ENCODE assay signal across 8 cellular contexts in the genomic region with DNA sequence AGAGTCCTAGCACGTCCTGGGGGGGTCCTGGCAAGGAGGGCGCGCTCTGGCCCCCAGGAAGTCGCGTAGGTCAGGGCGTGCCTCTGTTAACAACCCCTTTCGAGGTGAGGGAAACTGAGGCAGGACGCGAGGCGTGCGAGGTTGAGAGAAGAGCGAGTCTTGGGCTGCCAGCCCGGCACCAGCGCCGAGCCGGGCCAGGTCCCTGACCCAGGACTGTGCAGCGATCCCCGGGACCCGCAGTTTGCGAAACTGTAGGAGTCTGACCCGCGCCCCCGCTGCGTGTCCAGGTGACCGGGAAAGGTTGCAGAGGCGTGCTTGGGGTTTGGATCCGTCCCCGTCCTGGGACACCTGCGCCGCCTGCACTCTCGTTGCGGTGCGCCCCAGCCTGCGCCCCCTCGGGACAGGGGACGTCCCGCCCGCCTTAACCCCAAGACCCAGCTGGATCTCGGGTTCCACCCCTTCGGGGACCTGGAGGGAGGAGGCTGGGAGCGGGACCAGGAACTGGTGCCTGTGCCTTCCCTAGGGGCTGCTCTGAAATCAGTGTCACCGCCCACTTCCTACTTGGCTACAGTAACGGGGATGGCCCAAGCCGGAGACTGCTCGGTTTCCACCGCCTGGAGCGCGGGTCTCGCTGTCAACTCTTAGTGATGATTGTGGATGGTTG. TPM values are rescaled to one million over a fixed set of nuclear protein-coding genes. Genes with fewer than 3 reads are reported as not detected.
DNase-seq lines count a peak whose midpoint lies in the region; ATAC-seq, FAIRE-seq and TF ChIP-seq lines count a peak whose summit lies in the region.

No MANE protein-coding gene starts in this region.

- peaks cover 10% of the 10 kb centered on the region for H3K4me1 ChIP-seq in A673 (ENCODE audit: insufficient read depth, low read length, poor library complexity, severe bottlenecking)
- H3K4me1 ChIP-seq in PC-9 (replicated peaks; ENCODE audit: insufficient read depth): peaks cover 13% of the 10 kb centered on the region; the same call in 1 of the 2 replicates

- peak overlapping the region; percentile 78 for H3K4me2 ChIP-seq in PC-9

- no peaks in the 10 kb centered on the region for H3K36me3 Mint-ChIP-seq in activated naive CD4-positive, alpha-beta T cell treated with anti-CD3 and anti-CD28 coated beads for 36 hours (ENCODE audit: low read depth)

- peak overlapping the region; percentile 78 for H3K27ac Mint-ChIP-seq in activated naive CD4-positive, alpha-beta T cell treated with anti-CD3 and anti-CD28 coated beads for 36 hours

- H3K27me3 ChIP-seq in A673 (replicated peaks; ENCODE audit: insufficient read depth, low read depth, low read length, poor library complexity): peaks cover 9% of the 10 kb centered on the region
- H3K27me3 ChIP-seq in PC-9 (ENCODE audit: insufficient read depth, low read depth): no peaks in the 10 kb centered on the region

- peak; percentile 51 for FAIRE-seq in GM18507 (lab: Jason Lieb, UNC)

- H4K20me1 ChIP-seq in PC-9 (ENCODE audit: insufficient read depth): 0 out of 2 replicates have a peak, but pooled peaks cover 7% of the 10 kb centered on the region

- peak overlapping the region; percentile 46 for H3K27ac ChIP-seq in A673 (ENCODE audit: low read depth, low read length, poor library complexity, severe bottlenecking)
- H3K27ac ChIP-seq in PC-9: no peak overlapping the region

- CTCF ChIA-PET in A673 (lab: Charles Lee): interaction anchor here (0.5 kb wide), 1 partner anchor 16 kb away, joined by 3 read pairs; no protein-coding TSS in a partner anchor
- CTCF ChIA-PET in PC-9 (lab: Charles Lee): interaction anchor here (0.6 kb wide), 1 partner anchor 875 kb away, joined by 3 read pairs; no protein-coding TSS in a partner anchor
- CTCF ChIA-PET in activated naive CD4-positive, alpha-beta T cell treated with anti-CD3 and anti-CD28 coated beads for 36 hours (lab: Charles Lee): interaction anchor here (0.7 kb wide), 1 partner anchor 10 kb away, joined by 5 read pairs; no protein-coding TSS in a partner anchor

- DNase-seq in A673 (ENCODE audit: low spot score) (peak; percentile 70), GM18507 (ENCODE audit: extremely low spot score, insufficient read length, low read depth) (no peak), PC-9 (peak; percentile 52 to 64), Right ventricle myocardium superior (peak; percentile 88), nucleus accumbens (lab: John Stamatoyannopoulos, UW) (peak in 30 of 56 donors; percentile 15 to 57 (median 29))
- peak; percentile 79 for DNase-seq in activated naive CD4-positive, alpha-beta T cell treated with anti-CD3 and anti-CD28 coated beads for 36 hours

- peak overlapping the region; percentile 71 for H3K4me3 ChIP-seq in A673 (ENCODE audit: low read depth, low read length, poor library complexity, severe bottlenecking)
- H3K4me3 ChIP-seq in PC-9: peak overlapping the region; percentile 84

- H3F3A ChIP-seq in PC-9 (ENCODE audit: insufficient read depth, low read depth): no peaks in the 10 kb centered on the region

- intact Hi-C loops in A673 (cut with micrococcal nuclease; ENCODE audit: unreplicated experiment) (no loop called here), PC-9 (cut with micrococcal nuclease; ENCODE audit: unreplicated experiment) (loop anchor here (1.0 to 5.0 kb wide), 2 partner anchors 99 to 150 kb away; partner anchors contain the start of gene TSNAX), Right ventricle myocardium superior (cut with DNase I) (no loop called here)
- intact Hi-C loops in activated naive CD4-positive, alpha-beta T cell treated with anti-CD3 and anti-CD28 coated beads for 36 hours (cut with micrococcal nuclease): loop anchor here (1.0 to 10.0 kb wide), 5 partner anchors 72 to 650 kb away; partner anchors contain the start of genes ARV1, SPRTN, TSNAX and TTC13

- peak overlapping the region; percentile 82 for H3K4me3 Mint-ChIP-seq in activated naive CD4-positive, alpha-beta T cell treated with anti-CD3 and anti-CD28 coated beads for 36 hours

- no peaks in the 10 kb centered on the region for H3K79me2 ChIP-seq in PC-9 (ENCODE audit: low read depth)

- POLR2A ChIA-PET in A673 (lab: Charles Lee; ENCODE audit: low non-redundant PET): no interaction called here
- POLR2A ChIA-PET in PC-9 (lab: Charles Lee; ENCODE audit: unreplicated experiment): interaction anchor here (0.6 to 0.7 kb wide), 3 partner anchors 16 to 759 kb away, joined by 3 to 6 read pairs (median 6); partner anchors contain the start of gene C1orf198

- TF ChIP-seq CTCF in A673 (conservative IDR thresholded peaks at IDR 0.05; ENCODE audit: low read depth, low read length) (no peak), PC-9 (conservative IDR thresholded peaks at IDR 0.05) (no peak)

- H3K4me1 Mint-ChIP-seq in activated naive CD4-positive, alpha-beta T cell treated with anti-CD3 and anti-CD28 coated beads for 36 hours (ENCODE audit: low read depth): peaks cover 28% of the 10 kb centered on the region

- H2AFZ ChIP-seq in PC-9: peak overlapping the region; percentile 98

- H3K36me3 ChIP-seq in A673 (ENCODE audit: insufficient read depth, low read length, poor library complexity, severe bottlenecking) (no peaks in the 10 kb centered on the region), PC-9 (ENCODE audit: low read depth) (no peaks in the 10 kb centered on the region)

- no peaks in the 10 kb centered on the region for H3K27me3 Mint-ChIP-seq in activated naive CD4-positive, alpha-beta T cell treated with anti-CD3 and anti-CD28 coated beads for 36 hours (ENCODE audit: low read depth)

- no peaks in the 10 kb centered on the region for H3K9me3 ChIP-seq in A673 (ENCODE audit: low read depth, low read length, poor library complexity, severe bottlenecking)
- H3K9me3 ChIP-seq in PC-9 (ENCODE audit: insufficient read depth, low read depth): no peaks in the 10 kb centered on the region

- BruUV-seq in A673 (replicated peaks; lab: Mats Ljungman, UMichigan) (no TSS peak), PC-9 (replicated peaks; lab: Mats Ljungman, UMichigan) (no TSS peak)

- peak; percentile 60 for ATAC-seq in HG03139 (IDR thresholded peaks at IDR 0.05; ENCODE audit: unreplicated experiment)
- ATAC-seq in Right ventricle myocardium superior (ENCODE audit: poor library complexity): peak; percentile 89
- no peak for ATAC-seq in HG02763 (IDR thresholded peaks at IDR 0.05; ENCODE audit: unreplicated experiment)

- no peaks in the 10 kb centered on the region; the same call in 1 of the 2 replicates for H3K9me2 ChIP-seq in PC-9 (ENCODE audit: insufficient read depth)

- no peaks in the 10 kb centered on the region for H3K9me3 Mint-ChIP-seq in activated naive CD4-positive, alpha-beta T cell treated with anti-CD3 and anti-CD28 coated beads for 36 hours

RNA-seq across cellular contexts. Expression of gene DISC1, which starts 0.5 kb away (rescaled TPM):
- total RNA-seq in A673 (2021) (1.8 and 3.0 TPM in 2 replicates), PC-9 (2021) (7.4 and 12.1 TPM in 2 replicates), Right ventricle myocardium superior (3.0 TPM)
- total RNA-seq in activated naive CD4-positive, alpha-beta T cell treated with anti-CD3 and anti-CD28 coated beads for 36 hours: 1 to 10 TPM; 4.8 to 5.0 TPM

Comparison
In these comparisons a context has a peak if more than half of its experiments do, and no peak if none do; other contexts are left out.
1. intact Hi-C loops: an anchor here in PC-9 (1.0 to 5.0 kb wide) and activated naive CD4-positive, alpha-beta T cell treated with anti-CD3 and anti-CD28 coated beads for 36 hours (1.0 to 10.0 kb wide); none called in A673 and Right ventricle myocardium superior.